Comparison of ENCODE assay signal across 8 cellular contexts in the genomic region with DNA sequence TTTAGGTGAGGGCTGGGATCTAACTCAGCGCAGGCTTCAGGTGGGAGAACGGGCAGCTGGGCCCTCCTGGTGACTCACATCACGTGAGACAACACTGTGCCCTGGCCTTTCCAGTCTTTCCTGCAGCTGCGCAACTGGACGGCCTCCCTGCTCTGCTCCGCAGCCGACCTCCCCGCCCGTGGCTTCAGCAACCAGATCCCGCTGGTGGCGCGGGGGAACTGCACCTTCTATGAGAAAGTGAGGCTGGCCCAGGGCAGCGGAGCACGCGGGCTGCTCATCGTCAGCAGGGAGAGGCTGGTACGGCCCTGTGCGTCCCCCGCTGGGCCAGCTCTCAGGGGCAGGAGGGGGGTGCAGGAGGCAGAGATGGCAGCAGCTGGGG. TPM values are rescaled to one million over a fixed set of nuclear protein-coding genes. Genes with fewer than 3 reads are reported as not detected.
DNase-seq lines count a peak whose midpoint lies in the region; ATAC-seq and TF ChIP-seq lines count a peak whose summit lies in the region.

No MANE protein-coding gene starts in this region.

- no peak overlapping the region for H3K4me3 Mint-ChIP-seq in osteocyte (ENCODE audit: unreplicated experiment)

- TF ChIP-seq CTCF in OCI-LY7 (conservative IDR thresholded peaks at IDR 0.05; ENCODE audit: low read length) = 0 out of 2 replicates have a peak, but pooled peaks have one; percentile 26
- TF ChIP-seq CTCF in fibroblast of mammary gland (conservative IDR thresholded peaks at IDR 0.05; ENCODE audit: control insufficient read depth, insufficient read depth, low read depth, low read length) = peak; percentile 29
- peak; percentile 41 for TF ChIP-seq CTCF in osteocyte (IDR thresholded peaks at IDR 0.05)
- TF ChIP-seq CTCF in lower lobe of right lung (IDR thresholded peaks at IDR 0.05) = no peak

- H3K9me3 ChIP-seq in OCI-LY7 (ENCODE audit: low read length) = peaks cover 5% of the 10 kb centered on the region; the same call in 1 of the 2 replicates
- no peaks in the 10 kb centered on the region for H3K9me3 ChIP-seq in lower lobe of right lung

- intact Hi-C loops in OCI-LY7 (cut with micrococcal nuclease; ENCODE audit: unreplicated experiment) = no loop called here
- intact Hi-C loops in lower lobe of right lung (cut with DNase I) = no loop called here

- peaks cover 46% of the 10 kb centered on the region for H3K36me3 ChIP-seq in OCI-LY7 (ENCODE audit: insufficient read depth, low read length)
- peaks cover 22% of the 10 kb centered on the region for H3K36me3 ChIP-seq in lower lobe of right lung

- no peaks in the 10 kb centered on the region for H3K27me3 Mint-ChIP-seq in osteocyte (ENCODE audit: unreplicated experiment)

- ATAC-seq in HG03565 (IDR thresholded peaks at IDR 0.05; ENCODE audit: unreplicated experiment) (no peak), lower lobe of right lung (no peak), HG02970 (IDR thresholded peaks at IDR 0.05; ENCODE audit: low FRiP score, unreplicated experiment) (no peak)

- H3K36me3 Mint-ChIP-seq in osteocyte (ENCODE audit: unreplicated experiment) = no peaks in the 10 kb centered on the region

- no peak overlapping the region for H3K27ac Mint-ChIP-seq in osteocyte (ENCODE audit: unreplicated experiment)

- H3K4me2 ChIP-seq in OCI-LY7 (ENCODE audit: low read length) = no peak overlapping the region

- H4K20me1 ChIP-seq in OCI-LY7 (ENCODE audit: insufficient read depth, low read length) = no peaks in the 10 kb centered on the region

- DNase-seq in DMS53 treated with DMSO at 0.1 percent for 48 hours (lab: John Stamatoyannopoulos, UW; ENCODE audit: unreplicated experiment) (peak; percentile 34), OCI-LY7 (ENCODE audit: low spot score) (no peak), fibroblast of mammary gland (ENCODE audit: low read depth) (peak; percentile 74), osteocyte (ENCODE audit: extremely low spot score, unreplicated experiment) (no peak), lower lobe of right lung (no peak)
- DNase-seq in effector CD8-positive, alpha-beta T cell (lab: John Stamatoyannopoulos, UW) = no peak

- BruUV-seq in OCI-LY7 (replicated peaks; lab: Mats Ljungman, UMichigan) = no TSS peak

- peaks cover 21% of the 10 kb centered on the region for H3K79me2 ChIP-seq in OCI-LY7 (ENCODE audit: insufficient read depth, low read depth, low read length)

- H3K27ac ChIP-seq in OCI-LY7 (ENCODE audit: low read depth, low read length, poor library complexity, severe bottlenecking) (no peak overlapping the region), lower lobe of right lung (no peak overlapping the region)

- CTCF ChIA-PET in OCI-LY7 (lab: Charles Lee; ENCODE audit: unreplicated experiment) = no interaction called here

- no peaks in the 10 kb centered on the region for H3K9me3 Mint-ChIP-seq in osteocyte (ENCODE audit: unreplicated experiment)

- H2AFZ ChIP-seq in OCI-LY7 (ENCODE audit: low read length) = no peak overlapping the region

- POLR2A ChIA-PET in OCI-LY7 (lab: Charles Lee) = no interaction called here

- peaks cover 6% of the 10 kb centered on the region for H3K4me1 Mint-ChIP-seq in osteocyte (ENCODE audit: unreplicated experiment)

- no peaks in the 10 kb centered on the region for H3K9me2 ChIP-seq in OCI-LY7 (ENCODE audit: insufficient read depth, low read length)

- H3K27me3 ChIP-seq in lower lobe of right lung (ENCODE audit: low read depth) = no peaks in the 10 kb centered on the region

- H3K4me1 ChIP-seq in OCI-LY7 (ENCODE audit: insufficient read depth, low read length, poor library complexity, severe bottlenecking) (peaks cover 19% of the 10 kb centered on the region), lower lobe of right lung (peaks cover 12% of the 10 kb centered on the region)

- H3K4me3 ChIP-seq in OCI-LY7 (ENCODE audit: low read depth, low read length, poor library complexity, severe bottlenecking) = no peak overlapping the region
- H3K4me3 ChIP-seq in fibroblast of mammary gland (ENCODE audit: control insufficient read depth, low read depth, low read length) = no peak overlapping the region
- H3K4me3 ChIP-seq in lower lobe of right lung = no peak overlapping the region

RNA-seq across cellular contexts. Expression of a gene that starts 8.8 kb away (rescaled TPM):
- total RNA-seq in OCI-LY7 (2014; rRNA removed; shearing (Covaris generic)) = 96.9 and 106 TPM in 2 replicates
- total RNA-seq in OCI-LY7 (2022) = 185 and 191 TPM in 2 replicates
- total RNA-seq in osteocyte = 75.9 and 77.0 TPM in 2 replicates
- total RNA-seq in lower lobe of right lung = 52.3 TPM

RNA-seq across cellular contexts. Expression of a gene that starts 8.9 kb away (rescaled TPM):
- 288 and 321 TPM in 2 replicates for total RNA-seq in OCI-LY7 (2014; rRNA removed; shearing (Covaris generic))
- total RNA-seq in OCI-LY7 (2022) (164 and 170 TPM in 2 replicates), osteocyte (77.8 and 81.7 TPM in 2 replicates), lower lobe of right lung (58.2 TPM)

RNA-seq across cellular contexts. Expression of a gene that starts 22.7 kb away (rescaled TPM):
- total RNA-seq in OCI-LY7 (2014; rRNA removed; shearing (Covaris generic)) = 0.44 TPM in 1 of 2 replicates, not detected in the other
- total RNA-seq in OCI-LY7 (2022) (0.28 TPM in 1 of 2 replicates, not detected in the other), osteocyte (0.08 TPM in 1 of 2 replicates, not detected in the other), lower lobe of right lung (not detected)

RNA-seq across cellular contexts. Expression of a gene that starts 29.4 kb away (rescaled TPM):
- 0.33 and 0.38 TPM in 2 replicates for total RNA-seq in OCI-LY7 (2014; rRNA removed; shearing (Covaris generic))
- total RNA-seq in OCI-LY7 (2022) = 0.13 and 0.17 TPM in 2 replicates
- 0.37 and 0.54 TPM in 2 replicates for total RNA-seq in osteocyte
- not detected for total RNA-seq in lower lobe of right lung

RNA-seq across cellular contexts. Expression of a gene that starts 55.3 kb away (rescaled TPM):
- total RNA-seq in OCI-LY7 (2014; rRNA removed; shearing (Covaris generic)) = not detected in 2 replicates
- total RNA-seq in OCI-LY7 (2022) = 0.18 TPM in 1 of 2 replicates, not detected in the other
- total RNA-seq in osteocyte = 0.44 and 0.51 TPM in 2 replicates
- total RNA-seq in lower lobe of right lung = 7.5 TPM

Comparison
In these comparisons a context has a peak if more than half of its experiments do, and no peak if none do; other contexts are left out.
1. DNase-seq: peak in DMS53 treated with DMSO at 0.1 percent for 48 hours (single experiment) and fibroblast of mammary gland (single experiment); none in OCI-LY7 (single experiment), osteocyte (single experiment), effector CD8-positive, alpha-beta T cell (single experiment) and lower lobe of right lung (single experiment).